ENCODE assay signal across 13 cellular contexts in the genomic region with DNA sequence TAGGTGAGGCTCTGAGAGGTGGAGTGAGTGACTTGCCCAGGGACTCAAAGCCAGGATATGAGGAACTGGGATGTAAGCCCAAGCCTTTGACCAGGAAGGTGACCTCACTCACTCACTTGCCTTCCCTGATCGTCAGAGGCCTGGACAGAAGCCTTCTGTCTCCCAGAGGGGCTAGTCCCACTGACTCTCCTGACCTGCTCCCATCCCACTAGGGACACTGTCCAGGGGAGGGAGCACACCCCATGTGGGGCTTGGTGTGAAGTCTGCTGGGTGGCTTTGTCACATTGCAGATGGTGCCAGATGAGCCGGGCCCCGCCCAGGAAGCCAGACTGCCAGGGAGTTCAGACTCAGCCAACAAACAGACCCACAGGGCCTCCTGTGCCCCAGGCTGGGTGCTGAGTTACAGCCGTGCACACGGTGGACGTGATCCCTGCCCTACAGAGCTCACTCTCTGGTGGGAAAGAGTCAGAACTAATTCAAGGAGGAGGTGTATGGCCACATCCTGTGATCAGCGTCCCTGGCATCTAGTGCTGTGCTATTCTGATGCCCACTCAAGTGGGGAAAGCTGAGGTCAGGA. TPM values are rescaled to one million over a fixed set of nuclear protein-coding genes. Genes with fewer than 3 reads are reported as not detected.
DNase-seq lines count a peak whose midpoint lies in the region; ATAC-seq and TF ChIP-seq lines count a peak whose summit lies in the region.
"Had no signal": no experiment of that assay in that cellular context is flagged by ENCODE, and none has a peak within 500 bp of the region (broad histone marks: within the 10 kb centered on the region; RNA-seq: fewer than 3 reads in every experiment).

No MANE protein-coding gene starts in this region.

- H3K4me1 ChIP-seq in PC-3 (ENCODE audit: insufficient read depth, low read length), result peaks cover 29% of the 10 kb centered on the region
- H3K4me1 ChIP-seq: sigmoid colon had no signal

- no peaks in the 10 kb centered on the region for H3K36me3 Mint-ChIP-seq in activated CD4-positive, alpha-beta T cell treated with anti-CD3 and anti-CD28 coated beads for 36 hours (ENCODE audit: low read depth)
- H3K36me3 Mint-ChIP-seq in stimulated activated naive B cell treated with anti-CD40 and anti-IgM and Interleukin-4, amounts not matched to agents 10 μg/mL and 1 μg/mL and 100 μg/mL, for 72 hours, result no peaks in the 10 kb centered on the region
- H3K36me3 Mint-ChIP-seq: brain had no signal

- H3K4me3 Mint-ChIP-seq in activated CD4-positive, alpha-beta T cell treated with anti-CD3 and anti-CD28 coated beads for 36 hours, result no peak overlapping the region
- no peak overlapping the region for H3K4me3 Mint-ChIP-seq in stimulated activated naive B cell treated with anti-CD40 and anti-IgM and Interleukin-4, amounts not matched to agents 10 μg/mL and 1 μg/mL and 100 μg/mL, for 72 hours
- H3K4me3 Mint-ChIP-seq: B cell, brain had no signal

- peaks cover 5% of the 10 kb centered on the region for H3K4me1 Mint-ChIP-seq in activated CD4-positive, alpha-beta T cell treated with anti-CD3 and anti-CD28 coated beads for 36 hours
- no peaks in the 10 kb centered on the region for H3K4me1 Mint-ChIP-seq in stimulated activated naive B cell treated with anti-CD40 and anti-IgM and Interleukin-4, amounts not matched to agents 10 μg/mL and 1 μg/mL and 100 μg/mL, for 72 hours
- H3K4me1 Mint-ChIP-seq: B cell had no signal

- H3K9me3 Mint-ChIP-seq in activated CD4-positive, alpha-beta T cell treated with anti-CD3 and anti-CD28 coated beads for 36 hours (ENCODE audit: low read depth), result no peaks in the 10 kb centered on the region
- H3K9me3 Mint-ChIP-seq in stimulated activated naive B cell treated with anti-CD40 and anti-IgM and Interleukin-4, amounts not matched to agents 10 μg/mL and 1 μg/mL and 100 μg/mL, for 72 hours, result no peaks in the 10 kb centered on the region
- H3K9me3 Mint-ChIP-seq: brain had no signal

- TF ChIP-seq CTCF in PC-3 (conservative IDR thresholded peaks at IDR 0.05; ENCODE audit: low read depth, low read length) (no peak), epithelial cell of esophagus (IDR thresholded peaks at IDR 0.05; ENCODE audit: insufficient read depth, low read depth, low read length, missing control alignments) (no peak)

- peak overlapping the region; percentile 58 for H3K9ac ChIP-seq in PC-3 (ENCODE audit: low read length)

- no peaks in the 10 kb centered on the region for H3K79me2 ChIP-seq in PC-3 (ENCODE audit: low read length)

- no peak overlapping the region for H3K27ac Mint-ChIP-seq in activated CD4-positive, alpha-beta T cell treated with anti-CD3 and anti-CD28 coated beads for 36 hours
- no peak overlapping the region for H3K27ac Mint-ChIP-seq in stimulated activated naive B cell treated with anti-CD40 and anti-IgM and Interleukin-4, amounts not matched to agents 10 μg/mL and 1 μg/mL and 100 μg/mL, for 72 hours
- H3K27ac Mint-ChIP-seq: B cell, brain had no signal

- ATAC-seq in activated CD4-positive, alpha-beta T cell treated with anti-CD3 and anti-CD28 coated beads for 36 hours, result no peak
- ATAC-seq in PC-3 (peak; percentile 96), HG03095 (IDR thresholded peaks at IDR 0.05; ENCODE audit: unreplicated experiment) (no peak)
- no peak for ATAC-seq in stimulated activated naive B cell treated with anti-CD40 and anti-IgM and Interleukin-4, amounts not matched to agents 10 μg/mL and 1 μg/mL and 100 μg/mL, for 72 hours (replicated peaks)

- CTCF ChIA-PET in activated CD4-positive, alpha-beta T cell treated with anti-CD3 and anti-CD28 coated beads for 36 hours (lab: Charles Lee), result interaction anchor here (0.7 kb wide), 1 partner anchor 22 kb away, joined by 3 read pairs; no protein-coding TSS in a partner anchor
- CTCF ChIA-PET in PC-3 (lab: Charles Lee), result no interaction called here

- no peaks in the 10 kb centered on the region for H3F3A ChIP-seq in PC-3 (ENCODE audit: low read length, unreplicated experiment)

- H3K27ac ChIP-seq in PC-3 (ENCODE audit: low read length), result peak overlapping the region; percentile 91
- H3K27ac ChIP-seq: sigmoid colon, stomach had no signal

- H3K4me2 ChIP-seq in PC-3 (ENCODE audit: low read length), result peak overlapping the region; percentile 40

- H3K27me3 Mint-ChIP-seq in activated CD4-positive, alpha-beta T cell treated with anti-CD3 and anti-CD28 coated beads for 36 hours, result peaks cover 14% of the 10 kb centered on the region
- H3K27me3 Mint-ChIP-seq in stimulated activated naive B cell treated with anti-CD40 and anti-IgM and Interleukin-4, amounts not matched to agents 10 μg/mL and 1 μg/mL and 100 μg/mL, for 72 hours, result peaks cover 30% of the 10 kb centered on the region in 2 donors

- no peaks in the 10 kb centered on the region for H3K36me3 ChIP-seq in PC-3 (ENCODE audit: low read depth, low read length)

- H3K9me2 ChIP-seq in PC-3 (replicated peaks; ENCODE audit: low read length), result no peaks in the 10 kb centered on the region

- peak; percentile 11 for DNase-seq in activated CD4-positive, alpha-beta T cell treated with anti-CD3 and anti-CD28 coated beads for 36 hours
- no peak for DNase-seq in activated CD4-positive, alpha-beta T cell treated with anti-CD3 and anti-CD28 coated beads for 4 hours
- DNase-seq in PC-3 (peak; percentile 94), epithelial cell of esophagus (ENCODE audit: low read depth) (peak; percentile 29), renal cortical epithelial cell (ENCODE audit: low read depth) (peak; percentile 83)
- DNase-seq in stimulated activated naive B cell treated with anti-CD40 and anti-IgM and Interleukin-4, amounts not matched to agents 10 μg/mL and 1 μg/mL and 100 μg/mL, for 72 hours, result no peak
- no peak for DNase-seq in stimulated activated naive CD4-positive, alpha-beta T cell treated with Interleukin-2 at 50 U/mL for 16 hours (lab: John Stamatoyannopoulos, UW)
- DNase-seq: NCI-H1436, sigmoid colon, stomach had no signal

- H3K27me3 ChIP-seq in PC-3 (ENCODE audit: low read length), result no peaks in the 10 kb centered on the region

- no peak overlapping the region for H3K4me3 ChIP-seq in PC-3 (ENCODE audit: low read length)
- H3K4me3 ChIP-seq in epithelial cell of esophagus (ENCODE audit: low read length), result no peak overlapping the region
- H3K4me3 ChIP-seq: sigmoid colon, stomach had no signal

- no peaks in the 10 kb centered on the region for H3K9me3 ChIP-seq in PC-3 (ENCODE audit: low read length)
- H3K9me3 ChIP-seq: sigmoid colon, stomach had no signal

- POLR2A ChIA-PET in activated CD4-positive, alpha-beta T cell treated with anti-CD3 and anti-CD28 coated beads for 36 hours (lab: Charles Lee), result no interaction called here
- POLR2A ChIA-PET in PC-3 (lab: Charles Lee; ENCODE audit: unreplicated experiment), result no interaction called here

- H2AFZ ChIP-seq in PC-3 (ENCODE audit: low read length), result peak overlapping the region; percentile 69

- intact Hi-C loops in activated CD4-positive, alpha-beta T cell treated with anti-CD3 and anti-CD28 coated beads for 36 hours (cut with DNase I, micrococcal nuclease), result no loop called here
- intact Hi-C loops in PC-3 (cut with micrococcal nuclease), result no loop called here

- no peaks in the 10 kb centered on the region for H4K20me1 ChIP-seq in PC-3 (ENCODE audit: low read length)

- no TSS peak for BruUV-seq in PC-3 (replicated peaks; lab: Mats Ljungman, UMichigan)

RNA-seq across cellular contexts. Expression of gene MMAB, which starts 28.3 kb away (rescaled TPM):
- 10 to 100 TPM; 37.7 to 44.3 TPM for total RNA-seq in activated CD4-positive, alpha-beta T cell treated with anti-CD3 and anti-CD28 coated beads for 36 hours
- total RNA-seq in PC-3 (2014; rRNA removed) (83.0 and 83.5 TPM in 2 replicates), renal cortical epithelial cell (16.2 and 34.4 TPM in 2 replicates)

RNA-seq across cellular contexts. Expression of gene MVK, which starts 28.6 kb away (rescaled TPM):
- 10 to 100 TPM; 17.8 to 18.7 TPM for total RNA-seq in activated CD4-positive, alpha-beta T cell treated with anti-CD3 and anti-CD28 coated beads for 36 hours
- total RNA-seq in PC-3 (2014; rRNA removed) (47.8 and 52.2 TPM in 2 replicates), renal cortical epithelial cell (24.3 and 28.8 TPM in 2 replicates)

Comparison
In these comparisons a context has a peak if more than half of its experiments do, and no peak if none do; other contexts are left out.
1. DNase-seq: peak in activated CD4-positive, alpha-beta T cell treated with anti-CD3 and anti-CD28 coated beads for 36 hours (single experiment), PC-3 (single experiment), epithelial cell of esophagus (single experiment) and renal cortical epithelial cell (single experiment); none in activated CD4-positive, alpha-beta T cell treated with anti-CD3 and anti-CD28 coated beads for 4 hours (0 of 2), stimulated activated naive B cell treated with anti-CD40 and anti-IgM and Interleukin-4, amounts not matched to agents 10 μg/mL and 1 μg/mL and 100 μg/mL, for 72 hours (single experiment) and stimulated activated naive CD4-positive, alpha-beta T cell treated with Interleukin-2 at 50 U/mL for 16 hours (single experiment).